Comparison of ENCODE assay signal across 1 cellular context in genomic region chr12:95942532-95943230, GRCh38.
TF ChIP-seq lines count a peak whose summit lies in the region.

Gene CCDC38 (minus strand): TSS chr12:95942614. CDS start chr12:95936509, 6,105 bp downstream.

TF ChIP-seq in HepG2, 621 proteins besides CTCF, POLR2A, EP300 and RAD21 (continued from another document and continues in another):
- TF ChIP-seq ZNF547 (CRISPR knock-in tag; IDR thresholded peaks at IDR 0.05) (no peak), HNRNPL (IDR thresholded peaks at IDR 0.05; ENCODE audit: low read depth, low read length) (peak; percentile 70; the same call in 1 of the 2 replicates), ZNF605 (CRISPR knock-in tag; IDR thresholded peaks at IDR 0.05) (no peak), ZNF724P (CRISPR knock-in tag; IDR thresholded peaks at IDR 0.05; ENCODE audit: borderline replicate concordance) (peak; percentile 63; the same call in 1 of the 2 replicates), MTERF4 (CRISPR knock-in tag; IDR thresholded peaks at IDR 0.05) (0 out of 2 replicates have a peak, but pooled peaks have one; percentile 43), ARNT2 (CRISPR knock-in tag; IDR thresholded peaks at IDR 0.05; ENCODE audit: low read depth) (0 out of 2 replicates have a peak, but pooled peaks have one; percentile 44), ZNF510 (CRISPR knock-in tag; IDR thresholded peaks at IDR 0.05; ENCODE audit: low read depth) (0 out of 2 replicates have a peak, but pooled peaks have one; percentile 67), NRL (CRISPR knock-in tag; IDR thresholded peaks at IDR 0.05; ENCODE audit: borderline replicate concordance) (0 out of 2 replicates have a peak, but pooled peaks have one; percentile 62), HOXA5 (CRISPR knock-in tag; IDR thresholded peaks at IDR 0.05) (peak; percentile 88), ZSCAN9 (CRISPR knock-in tag; IDR thresholded peaks at IDR 0.05; ENCODE audit: borderline replicate concordance) (no peak), HOXD1 (CRISPR knock-in tag; IDR thresholded peaks at IDR 0.05) (peak; percentile 51; the same call in 1 of the 2 replicates), HINFP (CRISPR knock-in tag; IDR thresholded peaks at IDR 0.05; ENCODE audit: low read depth) (no peak), RERE (CRISPR knock-in tag; IDR thresholded peaks at IDR 0.05; ENCODE audit: low read depth) (peak; percentile 3; the same call in 1 of the 2 replicates), AHDC1 (CRISPR knock-in tag; IDR thresholded peaks at IDR 0.05; ENCODE audit: borderline replicate concordance) (no peak; the same call in 1 of the 2 replicates), ZFY (CRISPR knock-in tag; IDR thresholded peaks at IDR 0.05) (peak; percentile 12; the same call in 1 of the 2 replicates), ZBTB25 (CRISPR knock-in tag; IDR thresholded peaks at IDR 0.05) (peak; percentile 50; the same call in 1 of the 2 replicates), ZNF879 (CRISPR knock-in tag; IDR thresholded peaks at IDR 0.05) (no peak), NCOR1 (IDR thresholded peaks at IDR 0.05; ENCODE audit: borderline replicate concordance, low read length) (peak; percentile 10; the same call in 1 of the 2 replicates), ZBTB40 (IDR thresholded peaks at IDR 0.05) (peak; percentile 45), ZBTB40 (CRISPR knock-in tag; IDR thresholded peaks at IDR 0.05) (no peak; the same call in 1 of the 2 replicates), ELF4 (CRISPR knock-in tag; IDR thresholded peaks at IDR 0.05; ENCODE audit: borderline replicate concordance) (no peak), IKZF5 (CRISPR knock-in tag; IDR thresholded peaks at IDR 0.05) (peak; percentile 19; the same call in 1 of the 2 replicates), PHF20 (CRISPR knock-in tag; IDR thresholded peaks at IDR 0.05) (peak; percentile 65), TGIF2 (CRISPR knock-in tag; IDR thresholded peaks at IDR 0.05) (0 out of 2 replicates have a peak, but pooled peaks have one; percentile 18), ZNF878 (CRISPR knock-in tag; IDR thresholded peaks at IDR 0.05) (0 out of 2 replicates have a peak, but pooled peaks have one; percentile 37), ZNF343 (CRISPR knock-in tag; IDR thresholded peaks at IDR 0.05) (peak; percentile 50; the same call in 1 of the 2 replicates), MAX (IDR thresholded peaks at IDR 0.05) (peak; percentile 60; the same call in 1 of the 2 replicates)
